Comparison of ENCODE assay signal across 2 cellular contexts in the genomic region with DNA sequence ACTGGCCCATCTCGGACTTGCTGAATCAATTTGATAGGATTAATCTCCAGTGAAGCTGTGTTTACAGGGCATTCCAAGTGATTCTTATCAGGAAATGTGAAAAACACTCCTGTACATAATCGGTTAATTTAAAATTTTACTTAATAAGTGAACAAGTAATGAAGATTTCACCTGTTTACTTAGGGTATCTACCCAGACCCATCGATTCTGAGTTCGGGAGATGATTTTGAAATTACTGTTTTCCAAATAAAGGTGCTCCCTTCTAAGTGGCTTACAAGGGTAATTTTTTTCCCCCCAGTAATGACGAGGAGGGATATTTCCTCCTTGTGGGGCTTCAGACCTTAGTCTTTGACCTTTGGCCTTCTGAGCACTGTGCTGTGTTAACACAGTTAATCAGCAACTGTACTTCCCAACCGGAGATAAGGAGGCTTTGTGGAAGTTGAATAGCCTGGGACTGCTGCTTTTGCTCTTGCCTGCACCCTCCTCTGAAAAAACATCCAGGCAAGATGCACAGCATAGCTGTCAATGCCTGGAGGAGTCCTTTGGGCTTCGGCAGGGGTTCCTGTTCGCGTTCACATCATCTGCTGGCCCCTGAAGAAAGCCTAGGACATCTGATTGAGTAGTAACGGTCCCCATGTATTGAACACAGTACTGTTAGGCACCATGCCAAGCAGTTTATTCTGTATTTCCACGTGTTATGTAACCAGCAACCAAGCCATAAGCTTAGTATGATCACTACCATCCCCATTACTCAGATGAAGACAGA.
TF ChIP-seq lines count a peak whose summit lies in the region.

No MANE protein-coding gene starts in this region.

TF ChIP-seq in A549, 52 proteins besides CTCF, POLR2A, EP300 and RAD21:
- TF ChIP-seq ZFP36 (IDR thresholded peaks at IDR 0.05; ENCODE audit: borderline replicate concordance, partially characterized antibody) = no peak
- TF ChIP-seq, protein P1, sequence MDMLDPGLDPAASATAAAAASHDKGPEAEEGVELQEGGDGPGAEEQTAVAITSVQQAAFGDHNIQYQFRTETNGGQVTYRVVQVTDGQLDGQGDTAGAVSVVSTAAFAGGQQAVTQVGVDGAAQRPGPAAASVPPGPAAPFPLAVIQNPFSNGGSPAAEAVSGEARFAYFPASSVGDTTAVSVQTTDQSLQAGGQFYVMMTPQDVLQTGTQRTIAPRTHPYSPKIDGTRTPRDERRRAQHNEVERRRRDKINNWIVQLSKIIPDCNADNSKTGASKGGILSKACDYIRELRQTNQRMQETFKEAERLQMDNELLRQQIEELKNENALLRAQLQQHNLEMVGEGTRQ (IDR thresholded peaks at IDR 0.05) = no peak
- TF ChIP-seq MAFK (IDR thresholded peaks at IDR 0.05; ENCODE audit: partially characterized antibody) = no peak
- TF ChIP-seq MAZ (IDR thresholded peaks at IDR 0.05; ENCODE audit: borderline replicate concordance, low read depth, low read length) = no peak
- no peak for TF ChIP-seq SMC3 (IDR thresholded peaks at IDR 0.05)
- TF ChIP-seq POLR2AphosphoS2 (conservative IDR thresholded peaks at IDR 0.05; ENCODE audit: low read length) = no peak
- TF ChIP-seq CEBPB (IDR thresholded peaks at IDR 0.05) = no peak
- TF ChIP-seq, protein P2, sequence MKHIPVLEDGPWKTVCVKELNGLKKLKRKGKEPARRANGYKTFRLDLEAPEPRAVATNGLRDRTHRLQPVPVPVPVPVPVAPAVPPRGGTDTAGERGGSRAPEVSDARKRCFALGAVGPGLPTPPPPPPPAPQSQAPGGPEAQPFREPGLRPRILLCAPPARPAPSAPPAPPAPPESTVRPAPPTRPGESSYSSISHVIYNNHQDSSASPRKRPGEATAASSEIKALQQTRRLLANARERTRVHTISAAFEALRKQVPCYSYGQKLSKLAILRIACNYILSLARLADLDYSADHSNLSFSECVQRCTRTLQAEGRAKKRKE (CRISPR knock-in tag; IDR thresholded peaks at IDR 0.05; ENCODE audit: low read depth) = no peak
- no peak for TF ChIP-seq RNF2 (IDR thresholded peaks at IDR 0.05; ENCODE audit: borderline replicate concordance, low read depth)
- TF ChIP-seq FOSL2 (IDR thresholded peaks at IDR 0.05) = no peak
- TF ChIP-seq FOSL2 (CRISPR knock-in tag; IDR thresholded peaks at IDR 0.05) = no peak
- TF ChIP-seq, protein P3, sequence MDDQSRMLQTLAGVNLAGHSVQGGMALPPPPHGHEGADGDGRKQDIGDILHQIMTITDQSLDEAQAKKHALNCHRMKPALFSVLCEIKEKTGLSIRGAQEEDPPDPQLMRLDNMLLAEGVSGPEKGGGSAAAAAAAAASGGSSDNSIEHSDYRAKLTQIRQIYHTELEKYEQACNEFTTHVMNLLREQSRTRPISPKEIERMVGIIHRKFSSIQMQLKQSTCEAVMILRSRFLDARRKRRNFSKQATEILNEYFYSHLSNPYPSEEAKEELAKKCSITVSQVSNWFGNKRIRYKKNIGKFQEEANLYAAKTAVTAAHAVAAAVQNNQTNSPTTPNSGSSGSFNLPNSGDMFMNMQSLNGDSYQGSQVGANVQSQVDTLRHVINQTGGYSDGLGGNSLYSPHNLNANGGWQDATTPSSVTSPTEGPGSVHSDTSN (IDR thresholded peaks at IDR 0.05) = no peak
TF ChIP-seq in A549: peak in this region for 0.

TF ChIP-seq in GM23338, 12 proteins besides CTCF, POLR2A, EP300 and RAD21:
- TF ChIP-seq ZNF331 (CRISPR knock-in tag; IDR thresholded peaks at IDR 0.05; ENCODE audit: low read depth) = no peak
- TF ChIP-seq STAT1 (IDR thresholded peaks at IDR 0.05; ENCODE audit: unreplicated experiment) = no peak
- no peak for TF ChIP-seq NANOG (IDR thresholded peaks at IDR 0.05; ENCODE audit: borderline replicate concordance)
- TF ChIP-seq EZH2 (IDR thresholded peaks at IDR 0.05; ENCODE audit: low read depth, unreplicated experiment) = no peak
- no peak for TF ChIP-seq EZH2phosphoT487 (IDR thresholded peaks at IDR 0.05; ENCODE audit: unreplicated experiment)
- no peak for TF ChIP-seq JUNB (IDR thresholded peaks at IDR 0.05; ENCODE audit: unreplicated experiment)
